8 cellular contexts compared by ENCODE assay signal in genomic region chr17:7561028-7561575, GRCh38. TPM values are rescaled to one million over a fixed set of nuclear protein-coding genes. Genes with fewer than 3 reads are reported as not detected.
DNase-seq lines count a peak whose midpoint lies in the region; ATAC-seq and TF ChIP-seq lines count a peak whose summit lies in the region.

No MANE protein-coding gene starts in this region.

- H3K9ac ChIP-seq in GM23248, result peak overlapping the region; percentile 86
- peak overlapping the region; percentile 93 for H3K9ac ChIP-seq in MM.1S (ENCODE audit: low read length)

- H4K20me1 ChIP-seq in GM23248 (ENCODE audit: insufficient read depth), result no peaks in the 10 kb centered on the region
- H4K20me1 ChIP-seq in MM.1S (ENCODE audit: insufficient read depth, low read length), result no peaks in the 10 kb centered on the region

- H3K4me2 ChIP-seq in GM23248 (ENCODE audit: unreplicated experiment) (peak overlapping the region; percentile 93), MM.1S (ENCODE audit: low read depth, low read length) (peak overlapping the region; percentile 88)

- H2AFZ ChIP-seq in GM23248 (peak overlapping the region; percentile 91), MM.1S (ENCODE audit: low read length) (peak overlapping the region; percentile 92)

- intact Hi-C loops in activated naive CD4-positive, alpha-beta T cell treated with anti-CD3 and anti-CD28 coated beads for 36 hours (cut with micrococcal nuclease), result loop anchor here (1.0 kb wide), 12 partner anchors 11 to 309 kb away; partner anchors contain the start of genes ELP5, FXR2, MPDU1 and PLSCR3

- TF ChIP-seq EP300 in gastroesophageal sphincter (IDR thresholded peaks at IDR 0.05), result no peak
- TF ChIP-seq EP300 in suprapubic skin (IDR thresholded peaks at IDR 0.05), result no peak

- H3K4me1 ChIP-seq in GM23248 (ENCODE audit: insufficient read depth) (peaks cover 22% of the 10 kb centered on the region), MM.1S (ENCODE audit: low read length) (peaks cover 26% of the 10 kb centered on the region), gastroesophageal sphincter (peaks cover 2 to 78% (median 50%) of the 10 kb centered on the region in 3 donors), suprapubic skin (peaks cover 57% of the 10 kb centered on the region)

- DNase-seq in DMS53 (lab: John Stamatoyannopoulos, UW), result peak; percentile 97
- DNase-seq in GM23248, result peak; percentile 93
- peak; percentile 89 for DNase-seq in MM.1S
- peak; percentile 86 for DNase-seq in SK-N-DZ (ENCODE audit: low spot score)
- DNase-seq in activated naive CD4-positive, alpha-beta T cell treated with anti-CD3 and anti-CD28 coated beads for 36 hours, result peak; percentile 89
- DNase-seq in nucleus accumbens (lab: John Stamatoyannopoulos, UW), result peak in 50 of 56 donors; percentile 53 to 91 (median 74)
- DNase-seq in suprapubic skin (ENCODE audit: low spot score in 2 of 2), result peak; percentile 96

- no peaks in the 10 kb centered on the region for H3K9me3 Mint-ChIP-seq in activated naive CD4-positive, alpha-beta T cell treated with anti-CD3 and anti-CD28 coated beads for 36 hours

- peaks cover 57% of the 10 kb centered on the region for H3K4me1 Mint-ChIP-seq in activated naive CD4-positive, alpha-beta T cell treated with anti-CD3 and anti-CD28 coated beads for 36 hours (ENCODE audit: low read depth)

- H3K9me3 ChIP-seq in GM23248 (ENCODE audit: low read depth) (no peaks in the 10 kb centered on the region), MM.1S (replicated peaks; ENCODE audit: insufficient read depth, low read length) (no peaks in the 10 kb centered on the region), gastroesophageal sphincter (no peaks in the 10 kb centered on the region), suprapubic skin (no peaks in the 10 kb centered on the region)

- CTCF ChIA-PET in activated naive CD4-positive, alpha-beta T cell treated with anti-CD3 and anti-CD28 coated beads for 36 hours (lab: Charles Lee), result interaction anchor here (0.6 to 7.5 kb wide), 46 partner anchors 9 to 238 kb away, joined by 3 to 96 read pairs (median 5); partner anchors contain the start of genes ACAP1, CD68, MPDU1 and NEURL4

- ATAC-seq in gastroesophageal sphincter, result peak; percentile 74

- H3K9me2 ChIP-seq in GM23248 (ENCODE audit: insufficient read depth), result no peaks in the 10 kb centered on the region
- H3K9me2 ChIP-seq in MM.1S (replicated peaks; ENCODE audit: insufficient read depth, low read length), result no peaks in the 10 kb centered on the region

- in situ Hi-C loops in GM23248 (cut with MboI), result no loop called here

- H3K36me3 Mint-ChIP-seq in activated naive CD4-positive, alpha-beta T cell treated with anti-CD3 and anti-CD28 coated beads for 36 hours (ENCODE audit: low read depth), result peaks cover 17% of the 10 kb centered on the region

- H3F3A ChIP-seq in GM23248 (ENCODE audit: insufficient read depth) (no peaks in the 10 kb centered on the region), MM.1S (ENCODE audit: insufficient read depth, low read length) (peaks cover 14% of the 10 kb centered on the region; the same call in 1 of the 2 replicates)

- H3K27me3 Mint-ChIP-seq in activated naive CD4-positive, alpha-beta T cell treated with anti-CD3 and anti-CD28 coated beads for 36 hours (ENCODE audit: low read depth), result no peaks in the 10 kb centered on the region

- TF ChIP-seq CTCF in MM.1S (IDR thresholded peaks at IDR 0.05; ENCODE audit: low read length) (peak; percentile 70), gastroesophageal sphincter (IDR thresholded peaks at IDR 0.05) (peak in 3 of 4 experiments; percentile 90 to 95 (median 94)), suprapubic skin (IDR thresholded peaks at IDR 0.05) (peak; percentile 76 to 86)

- H3K27ac Mint-ChIP-seq in activated naive CD4-positive, alpha-beta T cell treated with anti-CD3 and anti-CD28 coated beads for 36 hours, result peak overlapping the region; percentile 84

- H3K27ac ChIP-seq in GM23248 (peak overlapping the region; percentile 79), MM.1S (ENCODE audit: low read length) (peak overlapping the region; percentile 68; the same call in 1 of the 2 replicates), gastroesophageal sphincter (peak overlapping the region; percentile 82 to 96 (median 93)), suprapubic skin (peak overlapping the region; percentile 95)

- WGBS in GM23248 (ENCODE audit: low coverage in 1 of 2, low lambda C conversion rate in 2 of 2, missing lambda C conversion rate in 2 of 2), 2 experiments, result 1% methylated on average over 30 to 32 of the region's 32 CpGs
- 0 to 2% methylated on average over 7 to 10 of the region's 32 CpGs for WGBS in gastroesophageal sphincter (ENCODE audit: low coverage in 1 of 2), 2 donors
- under 1% methylated on average over 29 of the region's 32 CpGs for WGBS in suprapubic skin

- TF ChIP-seq POLR2A in gastroesophageal sphincter (IDR thresholded peaks at IDR 0.05) (no peak), suprapubic skin (IDR thresholded peaks at IDR 0.05) (no peak)

- H3K27me3 ChIP-seq in GM23248 (replicated peaks; ENCODE audit: insufficient read depth), result no peaks in the 10 kb centered on the region
- H3K27me3 ChIP-seq in MM.1S (replicated peaks; ENCODE audit: insufficient read depth, low read length), result no peaks in the 10 kb centered on the region
- no peaks in the 10 kb centered on the region for H3K27me3 ChIP-seq in gastroesophageal sphincter
- no peaks in the 10 kb centered on the region for H3K27me3 ChIP-seq in suprapubic skin

- peak overlapping the region; percentile 87 for H3K4me3 Mint-ChIP-seq in activated naive CD4-positive, alpha-beta T cell treated with anti-CD3 and anti-CD28 coated beads for 36 hours

- H3K4me3 ChIP-seq in GM23248 (peak overlapping the region; percentile 94), MM.1S (ENCODE audit: low read length) (peak overlapping the region; percentile 73), gastroesophageal sphincter (peak overlapping the region; percentile 65 to 84), suprapubic skin (peak overlapping the region; percentile 96)

- H3K79me2 ChIP-seq in GM23248 (ENCODE audit: insufficient read depth) (peaks cover 47% of the 10 kb centered on the region), MM.1S (ENCODE audit: low read length) (peaks cover 46% of the 10 kb centered on the region)

- H3K36me3 ChIP-seq in GM23248 (ENCODE audit: low read depth) (peaks cover 4% of the 10 kb centered on the region; the same call in 1 of the 2 replicates), MM.1S (replicated peaks; ENCODE audit: insufficient read depth, low read length) (peaks cover 8% of the 10 kb centered on the region; the same call in 1 of the 2 replicates), gastroesophageal sphincter (peaks cover 0 to 39% of the 10 kb centered on the region in 2 donors), suprapubic skin (peaks cover 29% of the 10 kb centered on the region)

RNA-seq across cellular contexts. Expression of gene SENP3, which starts 0.6 kb away (rescaled TPM):
- 82.5 and 111 TPM in 2 replicates for total RNA-seq in GM23248 (2014; rRNA removed; shearing (Covaris generic))
- 1.3 and 1.9 TPM in 2 replicates for polyA plus RNA-seq in GM23248 (2016; fragmentation: Nextera tagmentation; extraction: Ambion mirVana)
- polyA plus RNA-seq in SK-N-DZ (2014; cell fraction: cytosol; rRNA removed), result 240 and 288 TPM in 2 replicates
- polyA plus RNA-seq in SK-N-DZ (2014; cell fraction: nucleus; rRNA removed), result 144 and 185 TPM in 2 replicates
- total RNA-seq in activated naive CD4-positive, alpha-beta T cell treated with anti-CD3 and anti-CD28 coated beads for 36 hours, result 10 to 100 TPM; 43.2 to 46.9 TPM
- total RNA-seq in gastroesophageal sphincter (10 to 100 TPM; 68.3 to 94.7 (median 79.6) TPM), suprapubic skin (10 to 100 TPM; 40.2 to 53.5 (median 51.6) TPM)

RNA-seq across cellular contexts. Expression of gene TNFSF13, which starts 2.6 kb away (rescaled TPM):
- total RNA-seq in GM23248 (2014; rRNA removed; shearing (Covaris generic)), result 1.5 TPM in 1 of 2 replicates, not detected in the other
- polyA plus RNA-seq in GM23248 (2016; fragmentation: Nextera tagmentation; extraction: Ambion mirVana), result 1.4 and 2.0 TPM in 2 replicates
- polyA plus RNA-seq in SK-N-DZ (2014; cell fraction: cytosol; rRNA removed), result 1.4 TPM in 2 replicates
- polyA plus RNA-seq in SK-N-DZ (2014; cell fraction: nucleus; rRNA removed), result 4.9 and 5.4 TPM in 2 replicates
- total RNA-seq in activated naive CD4-positive, alpha-beta T cell treated with anti-CD3 and anti-CD28 coated beads for 36 hours, result 1 to 10 TPM; 2.1 to 2.6 TPM
- total RNA-seq in gastroesophageal sphincter, result 10 to 100 TPM; 14.5 to 47.1 (median 27.2) TPM
- total RNA-seq in suprapubic skin, result 10 to 100 TPM in 3 of 4 donors, 1 to 10 TPM in 1; 9.6 to 26.6 (median 15.5) TPM

RNA-seq across cellular contexts. Expression of gene TNFSF12, which starts 12.2 kb away (rescaled TPM):
- 21.9 and 34.3 TPM in 2 replicates for total RNA-seq in GM23248 (2014; rRNA removed; shearing (Covaris generic))
- polyA plus RNA-seq in GM23248 (2016; fragmentation: Nextera tagmentation; extraction: Ambion mirVana), result 14.0 and 18.7 TPM in 2 replicates
- not detected in 2 replicates for polyA plus RNA-seq in SK-N-DZ (2014; cell fraction: cytosol; rRNA removed)
- polyA plus RNA-seq in SK-N-DZ (2014; cell fraction: nucleus; rRNA removed), result not detected in 2 replicates
- 1 to 10 TPM; 5.8 to 7.4 TPM for total RNA-seq in activated naive CD4-positive, alpha-beta T cell treated with anti-CD3 and anti-CD28 coated beads for 36 hours
- total RNA-seq in gastroesophageal sphincter (100 to 1,000 TPM in 1 of 4 donors, 10 to 100 TPM in 3; 61.1 to 108 (median 84.7) TPM), suprapubic skin (10 to 100 TPM; 12.7 to 28.4 (median 18.0) TPM)

RNA-seq across cellular contexts. Expression of gene CD68, which starts 18.3 kb away (rescaled TPM):
- 51.1 and 55.0 TPM in 2 replicates for total RNA-seq in GM23248 (2014; rRNA removed; shearing (Covaris generic))
- 84.5 and 88.1 TPM in 2 replicates for polyA plus RNA-seq in GM23248 (2016; fragmentation: Nextera tagmentation; extraction: Ambion mirVana)
- 0.24 and 0.41 TPM in 2 replicates for polyA plus RNA-seq in SK-N-DZ (2014; cell fraction: cytosol; rRNA removed)
- polyA plus RNA-seq in SK-N-DZ (2014; cell fraction: nucleus; rRNA removed), result not detected in 2 replicates
- 10 to 100 TPM; 11.6 to 12.6 TPM for total RNA-seq in activated naive CD4-positive, alpha-beta T cell treated with anti-CD3 and anti-CD28 coated beads for 36 hours
- total RNA-seq in gastroesophageal sphincter (10 to 100 TPM in 3 of 4 donors, 1 to 10 TPM in 1; 7.9 to 83.1 (median 46.1) TPM), suprapubic skin (10 to 100 TPM in 1 of 4 donors, 1 to 10 TPM in 3; 5.0 to 13.2 (median 9.6) TPM)

RNA-seq across cellular contexts. Expression of gene MPDU1, which starts 22.6 kb away (rescaled TPM):
- total RNA-seq in GM23248 (2014; rRNA removed; shearing (Covaris generic)), result 127 and 195 TPM in 2 replicates
- 63.2 and 65.9 TPM in 2 replicates for polyA plus RNA-seq in GM23248 (2016; fragmentation: Nextera tagmentation; extraction: Ambion mirVana)
- 211 and 280 TPM in 2 replicates for polyA plus RNA-seq in SK-N-DZ (2014; cell fraction: cytosol; rRNA removed)
- 166 and 227 TPM in 2 replicates for polyA plus RNA-seq in SK-N-DZ (2014; cell fraction: nucleus; rRNA removed)
- total RNA-seq in activated naive CD4-positive, alpha-beta T cell treated with anti-CD3 and anti-CD28 coated beads for 36 hours, result 10 to 100 TPM; 48.8 to 53.5 TPM
- 10 to 100 TPM; 38.1 to 66.5 (median 51.2) TPM for total RNA-seq in gastroesophageal sphincter
- total RNA-seq in suprapubic skin, result 100 to 1,000 TPM in 1 of 4 donors, 10 to 100 TPM in 3; 54.3 to 104 (median 86.3) TPM

Comparison
In these comparisons a context has a peak if more than half of its experiments do, and no peak if none do; other contexts are left out.
1. Peak in every context shown above with its lines: DNase-seq, ATAC-seq, H3K4me3 ChIP-seq and H3K27ac ChIP-seq.